ENCODE assay signal across 14 cellular contexts in the genomic region with DNA sequence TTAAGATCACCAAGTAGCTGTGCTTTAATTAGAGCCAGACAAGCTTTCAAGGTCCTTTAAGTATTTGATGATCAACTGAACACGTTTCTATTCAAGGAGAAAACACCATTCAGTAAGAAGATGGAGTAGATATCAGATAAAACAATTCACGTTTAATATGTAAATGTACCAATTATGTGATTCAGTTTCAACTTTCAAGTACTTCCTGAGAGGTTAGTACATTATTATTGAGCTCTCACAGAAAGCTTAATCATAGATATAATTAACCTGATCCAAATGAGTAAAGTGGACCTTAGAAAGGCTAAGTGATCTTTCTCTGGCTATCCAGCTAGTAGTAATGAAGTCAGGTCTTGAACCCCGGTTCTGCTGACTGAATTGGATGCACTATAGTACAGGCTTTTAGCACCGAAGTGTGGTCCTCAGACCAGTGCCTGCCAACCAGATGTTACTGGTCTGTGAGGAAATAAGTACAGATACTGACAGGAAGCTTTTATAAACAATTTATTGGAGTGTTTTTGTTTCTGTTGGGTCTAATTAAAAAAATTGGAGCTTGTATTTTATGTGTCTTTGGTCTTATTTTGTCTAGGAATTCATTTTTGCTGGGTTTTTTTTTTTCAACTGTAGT. TPM values are rescaled to one million over a fixed set of nuclear protein-coding genes. Genes with fewer than 3 reads are reported as not detected.
DNase-seq lines count a peak whose midpoint lies in the region; ATAC-seq and TF ChIP-seq lines count a peak whose summit lies in the region.
"Had no signal": no experiment of that assay in that cellular context is flagged by ENCODE, and none has a peak within 500 bp of the region (broad histone marks: within the 10 kb centered on the region; RNA-seq: fewer than 3 reads in every experiment).

No MANE protein-coding gene starts in this region.

- no peaks in the 10 kb centered on the region for H3K4me1 ChIP-seq in HEK293 (ENCODE audit: control insufficient read depth, insufficient read depth, low read length)
- H3K4me1 ChIP-seq: neural progenitor cell had no signal

- no peaks in the 10 kb centered on the region for H3K9me3 Mint-ChIP-seq in activated CD4-positive, alpha-beta T cell treated with anti-CD3 and anti-CD28 coated beads for 36 hours (ENCODE audit: low read depth)
- no peaks in the 10 kb centered on the region for H3K9me3 Mint-ChIP-seq in chondrocyte (ENCODE audit: low read depth)
- H3K9me3 Mint-ChIP-seq in nephron progenitor cell = no peaks in the 10 kb centered on the region
- H3K9me3 Mint-ChIP-seq: neural progenitor cell had no signal

- no peaks in the 10 kb centered on the region for H3K27me3 Mint-ChIP-seq in activated CD4-positive, alpha-beta T cell treated with anti-CD3 and anti-CD28 coated beads for 36 hours
- no peaks in the 10 kb centered on the region for H3K27me3 Mint-ChIP-seq in chondrocyte (ENCODE audit: low read depth)
- H3K27me3 Mint-ChIP-seq in nephron progenitor cell (ENCODE audit: low read depth, poor library complexity) = no peaks in the 10 kb centered on the region
- H3K27me3 Mint-ChIP-seq: activated CD8-positive, alpha-beta memory T cell treated with anti-CD3 and anti-CD28 coated beads, Interleukin-2, amount 10 ng/mL, durations not matched to agents 7 days and 5 days had no signal

- H3K27ac ChIP-seq in HEK293 (ENCODE audit: extremely low read depth, low read depth, low read length) = no peak overlapping the region
- H3K27ac ChIP-seq: neural progenitor cell had no signal

- ATAC-seq in activated CD4-positive, alpha-beta T cell treated with anti-CD3 and anti-CD28 coated beads for 36 hours = peak; percentile 33
- no peak for ATAC-seq in HG03097 (IDR thresholded peaks at IDR 0.05; ENCODE audit: low FRiP score, unreplicated experiment)
- ATAC-seq: activated CD8-positive, alpha-beta memory T cell treated with anti-CD3 and anti-CD28 coated beads, Interleukin-2, amount 10 ng/mL, durations not matched to agents 7 days and 5 days had no signal

- peaks cover 0 to 66% of the 10 kb centered on the region in 2 experiments; a peak in 1 of 3 replicates for H3K36me3 ChIP-seq in HEK293 (ENCODE audit: control insufficient read depth in 2 of 2, insufficient read depth in 1 of 2, low read length in 2 of 2)
- H3K36me3 ChIP-seq: neural progenitor cell had no signal

- peaks cover 46% of the 10 kb centered on the region for H3K36me3 Mint-ChIP-seq in activated CD4-positive, alpha-beta T cell treated with anti-CD3 and anti-CD28 coated beads for 36 hours (ENCODE audit: low read depth)
- H3K36me3 Mint-ChIP-seq in chondrocyte (ENCODE audit: low read depth) = peaks cover 16% of the 10 kb centered on the region
- peaks cover 34% of the 10 kb centered on the region for H3K36me3 Mint-ChIP-seq in nephron progenitor cell (ENCODE audit: low read depth)

- no peak overlapping the region for H3K4me3 Mint-ChIP-seq in activated CD4-positive, alpha-beta T cell treated with anti-CD3 and anti-CD28 coated beads for 36 hours
- H3K4me3 Mint-ChIP-seq in chondrocyte (ENCODE audit: unreplicated experiment) = no peak overlapping the region
- H3K4me3 Mint-ChIP-seq in nephron progenitor cell = no peak overlapping the region
- H3K4me3 Mint-ChIP-seq: activated CD8-positive, alpha-beta memory T cell treated with anti-CD3 and anti-CD28 coated beads, Interleukin-2, amount 10 ng/mL, durations not matched to agents 7 days and 5 days; neural progenitor cell had no signal

- no peak overlapping the region for H3K4me3 ChIP-seq in HEK293 (ENCODE audit: low read depth, low read length)
- H3K4me3 ChIP-seq: esophagus squamous epithelium, neural progenitor cell had no signal

- POLR2A ChIA-PET in activated CD4-positive, alpha-beta T cell treated with anti-CD3 and anti-CD28 coated beads for 36 hours (lab: Charles Lee) = interaction anchor here (0.6 to 1.3 kb wide), 3 partner anchors 9 to 68 kb away, joined by 3 to 4 read pairs (median 3); no protein-coding TSS in a partner anchor
- POLR2A ChIA-PET in HEK293 (lab: Yijun Ruan, JAX) = interaction anchor here (1.6 kb wide), 1 partner anchor 9 kb away, joined by 5 read pairs; no protein-coding TSS in a partner anchor

- DNase-seq in activated CD4-positive, alpha-beta T cell treated with anti-CD3 and anti-CD28 coated beads for 36 hours = no peak
- no peak for DNase-seq in activated CD4-positive, alpha-beta T cell treated with anti-CD3 and anti-CD28 coated beads, Interleukin-2, amount 50 U/mL, for 4 hours
- DNase-seq in chondrocyte (ENCODE audit: low spot score) (no peak), nephron progenitor cell (no peak), posterior cingulate gyrus (no peak)
- DNase-seq in activated CD8-positive, alpha-beta memory T cell treated with anti-CD3 and anti-CD28 coated beads, Interleukin-2, amount 50 U/mL, for 48 hours = no peak
- DNase-seq: activated CD8-positive, alpha-beta memory T cell treated with anti-CD3 and anti-CD28 coated beads, Interleukin-2, amount 10 ng/mL, durations not matched to agents 7 days and 5 days; esophagus squamous epithelium; NCI-H774 had no signal

- H3K9me3 ChIP-seq in HEK293 (ENCODE audit: control insufficient read depth, insufficient read depth, low read depth, low read length) = no peaks in the 10 kb centered on the region
- H3K9me3 ChIP-seq: esophagus squamous epithelium had no signal

- CTCF ChIA-PET in activated CD4-positive, alpha-beta T cell treated with anti-CD3 and anti-CD28 coated beads for 36 hours (lab: Charles Lee) = interaction anchor here (0.5 to 2.2 kb wide), 12 partner anchors 10 to 476 kb away, joined by 3 to 14 read pairs (median 4); a partner anchor contains a TSS
- CTCF ChIA-PET in HEK293 (lab: Yijun Ruan, JAX) = interaction anchor here (0.6 to 1.7 kb wide), 12 partner anchors 9 to 1306 kb away, joined by 3 to 10 read pairs (median 4); no protein-coding TSS in a partner anchor

- H3K27ac Mint-ChIP-seq in activated CD4-positive, alpha-beta T cell treated with anti-CD3 and anti-CD28 coated beads for 36 hours = peak overlapping the region; percentile 65
- H3K27ac Mint-ChIP-seq in chondrocyte (ENCODE audit: unreplicated experiment) (peak overlapping the region; percentile 65), nephron progenitor cell (peak overlapping the region; percentile 68)
- H3K27ac Mint-ChIP-seq: neural progenitor cell had no signal

- peaks cover 44% of the 10 kb centered on the region for H3K4me1 Mint-ChIP-seq in activated CD4-positive, alpha-beta T cell treated with anti-CD3 and anti-CD28 coated beads for 36 hours
- peaks cover 4% of the 10 kb centered on the region for H3K4me1 Mint-ChIP-seq in chondrocyte (ENCODE audit: low read depth)
- peaks cover 5% of the 10 kb centered on the region for H3K4me1 Mint-ChIP-seq in nephron progenitor cell
- H3K4me1 Mint-ChIP-seq: neural progenitor cell had no signal

- TF ChIP-seq CTCF in HEK293 (tag by site-specific recombination; IDR thresholded peaks at IDR 0.05) (no peak), chondrocyte (IDR thresholded peaks at IDR 0.05) (no peak), nephron progenitor cell (IDR thresholded peaks at IDR 0.05) (no peak)

- intact Hi-C loops in activated CD4-positive, alpha-beta T cell treated with anti-CD3 and anti-CD28 coated beads for 36 hours (cut with DNase I, micrococcal nuclease) = no loop called here
- intact Hi-C loops in posterior cingulate gyrus (cut with DNase I) = no loop called here

TF ChIP-seq in HEK293, 187 proteins besides CTCF, POLR2A, EP300 and RAD21:
- TF ChIP-seq KLF10 (tag by site-specific recombination; IDR thresholded peaks at IDR 0.05) (0 out of 2 replicates have a peak, but pooled peaks have one; percentile 10), KLF7 (tag by site-specific recombination; IDR thresholded peaks at IDR 0.05; ENCODE audit: borderline replicate concordance) (no peak)
- TF ChIP-seq, protein P1, sequence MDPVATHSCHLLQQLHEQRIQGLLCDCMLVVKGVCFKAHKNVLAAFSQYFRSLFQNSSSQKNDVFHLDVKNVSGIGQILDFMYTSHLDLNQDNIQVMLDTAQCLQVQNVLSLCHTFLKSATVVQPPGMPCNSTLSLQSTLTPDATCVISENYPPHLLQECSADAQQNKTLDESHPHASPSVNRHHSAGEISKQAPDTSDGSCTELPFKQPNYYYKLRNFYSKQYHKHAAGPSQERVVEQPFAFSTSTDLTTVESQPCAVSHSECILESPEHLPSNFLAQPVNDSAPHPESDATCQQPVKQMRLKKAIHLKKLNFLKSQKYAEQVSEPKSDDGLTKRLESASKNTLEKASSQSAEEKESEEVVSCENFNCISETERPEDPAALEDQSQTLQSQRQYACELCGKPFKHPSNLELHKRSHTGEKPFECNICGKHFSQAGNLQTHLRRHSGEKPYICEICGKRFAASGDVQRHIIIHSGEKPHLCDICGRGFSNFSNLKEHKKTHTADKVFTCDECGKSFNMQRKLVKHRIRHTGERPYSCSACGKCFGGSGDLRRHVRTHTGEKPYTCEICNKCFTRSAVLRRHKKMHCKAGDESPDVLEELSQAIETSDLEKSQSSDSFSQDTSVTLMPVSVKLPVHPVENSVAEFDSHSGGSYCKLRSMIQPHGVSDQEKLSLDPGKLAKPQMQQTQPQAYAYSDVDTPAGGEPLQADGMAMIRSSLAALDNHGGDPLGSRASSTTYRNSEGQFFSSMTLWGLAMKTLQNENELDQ (tag by site-specific recombination; IDR thresholded peaks at IDR 0.05; ENCODE audit: low read depth) = no peak
TF ChIP-seq in HEK293: peak in this region for 1.

RNA-seq across cellular contexts. Expression of a gene that starts 10.2 kb away (rescaled TPM):
- total RNA-seq in activated CD4-positive, alpha-beta T cell treated with anti-CD3 and anti-CD28 coated beads for 36 hours = 10 to 100 TPM; 14.5 to 14.9 TPM
- 22.7 to 37.4 TPM (median 27.2 TPM) in 3 replicates for total RNA-seq in chondrocyte

RNA-seq across cellular contexts. Expression of a gene that starts 24.9 kb away (rescaled TPM):
- 10 to 100 TPM; 28.4 to 31.6 TPM for total RNA-seq in activated CD4-positive, alpha-beta T cell treated with anti-CD3 and anti-CD28 coated beads for 36 hours
- total RNA-seq in chondrocyte = 39.1 to 41.8 TPM (median 40.6 TPM) in 3 replicates

RNA-seq across cellular contexts. Expression of a gene that starts 53.8 kb away (rescaled TPM):
- total RNA-seq in activated CD4-positive, alpha-beta T cell treated with anti-CD3 and anti-CD28 coated beads for 36 hours = not detected
- total RNA-seq in chondrocyte = not detected in 3 replicates
- total RNA-seq: activated CD8-positive, alpha-beta memory T cell treated with anti-CD3 and anti-CD28 coated beads, Interleukin-2, amount 10 ng/mL, durations not matched to agents 7 days and 5 days; esophagus squamous epithelium; H4; skeletal muscle tissue had no signal
